Comparison of ENCODE assay signal across 8 cellular contexts in genomic region chr14:54440037-54440436, GRCh38. TPM values are rescaled to one million over a fixed set of nuclear protein-coding genes. Genes with fewer than 3 reads are reported as not detected.
A peak's percentile ranks its signal among the peaks of the same experiment; 100 is the strongest.
DNase-seq lines count a peak whose midpoint lies in the region; ATAC-seq and TF ChIP-seq lines count a peak whose summit lies in the region.

No MANE protein-coding gene starts in this region.

- intact Hi-C loops in activated B cell treated with CpG ODN at 0.5 μM for 24 hours (cut with micrococcal nuclease): loop anchor here (5.0 kb wide), 2 partner anchors 332 to 1677 kb away; partner anchors contain the start of gene PELI2
- intact Hi-C loops in spleen (cut with DNase I; ENCODE audit: low total_unique reads): no loop called here

- peaks cover 59% of the 10 kb centered on the region for H3K4me1 Mint-ChIP-seq in activated B cell treated with CpG ODN at 0.5 μM for 24 hours
- H3K4me1 Mint-ChIP-seq in glutamatergic neuron (ENCODE audit: low read depth, unreplicated experiment): peaks cover 27% of the 10 kb centered on the region

- H3K27ac Mint-ChIP-seq in activated B cell treated with CpG ODN at 0.5 μM for 24 hours: peak overlapping the region; percentile 75
- peak overlapping the region; percentile 95 for H3K27ac Mint-ChIP-seq in glutamatergic neuron (ENCODE audit: unreplicated experiment)

- no peak for TF ChIP-seq POLR2A in spleen (IDR thresholded peaks at IDR 0.05)

- H3K27me3 Mint-ChIP-seq in activated B cell treated with CpG ODN at 0.5 μM for 24 hours: no peaks in the 10 kb centered on the region
- peaks cover 7% of the 10 kb centered on the region for H3K27me3 Mint-ChIP-seq in glutamatergic neuron (ENCODE audit: unreplicated experiment)

- no peaks in the 10 kb centered on the region for H3K9me3 Mint-ChIP-seq in activated B cell treated with CpG ODN at 0.5 μM for 24 hours
- peaks cover 6% of the 10 kb centered on the region for H3K9me3 Mint-ChIP-seq in glutamatergic neuron (ENCODE audit: unreplicated experiment)

- H3K27ac ChIP-seq in HL-60 (replicated peaks) (peak overlapping the region; percentile 45), spleen (peak overlapping the region in 5 of 8 donors; percentile 92 to 95 (median 92))

- TF ChIP-seq CTCF in HL-60 (IDR thresholded peaks at IDR 0.05; ENCODE audit: insufficient read depth, low read length): no peak
- no peak for TF ChIP-seq CTCF in activated B cell treated with CpG ODN at 0.5 μM for 24 hours (IDR thresholded peaks at IDR 0.05)
- TF ChIP-seq CTCF in glutamatergic neuron (IDR thresholded peaks at IDR 0.05; ENCODE audit: partially characterized antibody, unreplicated experiment): no peak
- TF ChIP-seq CTCF in spleen (IDR thresholded peaks at IDR 0.05 in 8 of 11, conservative IDR thresholded peaks at IDR 0.05 in 3 of 11): no peak

- H3K9me3 ChIP-seq in spleen: no peaks in the 10 kb centered on the region

- H3K4me3 ChIP-seq in HL-60 (replicated peaks; ENCODE audit: insufficient read depth, low read length) (peak overlapping the region; percentile 66), spleen (peak overlapping the region in 7 of 8 donors; percentile 52 to 87 (median 70))

- DNase-seq in HL-60 (ENCODE audit: low read depth in 1 of 2, low spot score in 1 of 2) (no peak), activated B cell treated with CpG ODN at 0.5 μM for 24 hours (no peak), glutamatergic neuron (no peak), spleen (no peak), NCI-H1105 treated with DMSO at 0.1 percent for 48 hours (lab: John Stamatoyannopoulos, UW) (no peak)

- CTCF ChIA-PET in activated B cell treated with CpG ODN at 0.5 μM for 24 hours (lab: Charles Lee): no interaction called here

- peak overlapping the region; percentile 85 for H3K4me3 Mint-ChIP-seq in activated B cell treated with CpG ODN at 0.5 μM for 24 hours
- peak overlapping the region; percentile 96 for H3K4me3 Mint-ChIP-seq in glutamatergic neuron (ENCODE audit: unreplicated experiment)

- POLR2A ChIA-PET in activated B cell treated with CpG ODN at 0.5 μM for 24 hours (lab: Charles Lee): no interaction called here

- ATAC-seq in activated B cell treated with CpG ODN at 0.5 μM for 24 hours (ENCODE audit: low read depth) (no peak), GM21381 (IDR thresholded peaks at IDR 0.05; ENCODE audit: unreplicated experiment) (no peak), HG03469 (IDR thresholded peaks at IDR 0.05; ENCODE audit: unreplicated experiment) (no peak), HG02973 (IDR thresholded peaks at IDR 0.05; ENCODE audit: unreplicated experiment) (no peak)

- H3K4me1 ChIP-seq in spleen: peaks cover 7 to 66% (median 45%) of the 10 kb centered on the region in 6 donors

- H3K36me3 ChIP-seq in spleen: peaks cover 0 to 6% (median 0%) of the 10 kb centered on the region in 6 donors

- H3K27me3 ChIP-seq in HL-60 (ENCODE audit: insufficient read depth, poor library complexity, severe bottlenecking) (no peaks in the 10 kb centered on the region), spleen (replicated peaks in 1 of 7) (no peaks in the 10 kb centered on the region)

- H3K36me3 Mint-ChIP-seq in activated B cell treated with CpG ODN at 0.5 μM for 24 hours (ENCODE audit: low read depth) (peaks cover 10% of the 10 kb centered on the region), glutamatergic neuron (ENCODE audit: unreplicated experiment) (no peaks in the 10 kb centered on the region)

- 65 to 80% (median 72%) methylated on average over 7 of the region's 7 CpGs for WGBS in spleen, 5 donors

RNA-seq across cellular contexts. Expression of gene CNIH1, which starts 1.1 kb away (rescaled TPM):
- total RNA-seq in activated B cell treated with CpG ODN at 0.5 μM for 24 hours (40.6 and 43.5 TPM in 2 replicates), glutamatergic neuron (ENCODE audit: unreplicated experiment) (71.9 TPM), spleen (100 to 1,000 TPM in 1 of 7 donors, 10 to 100 TPM in 6; 40.7 to 105 (median 48.1) TPM)
- polyA plus RNA-seq in spleen: 10 to 100 TPM; 35.0 to 65.8 (median 43.7) TPM

RNA-seq across cellular contexts. Expression of gene CDKN3, which starts 43.2 kb away (rescaled TPM):
- 0.91 and 1.6 TPM in 2 replicates for total RNA-seq in activated B cell treated with CpG ODN at 0.5 μM for 24 hours
- 4.4 TPM for total RNA-seq in glutamatergic neuron (ENCODE audit: unreplicated experiment)
- total RNA-seq in spleen: 10 to 100 TPM in 1 of 7 donors, 1 to 10 TPM in 6; 1.7 to 13.8 (median 5.4) TPM
- 10 to 100 TPM in 1 of 3 donors, 1 to 10 TPM in 2; 3.8 to 21.3 (median 5.0) TPM for polyA plus RNA-seq in spleen

RNA-seq across cellular contexts. Expression of gene GMFB, which starts 48.7 kb away (rescaled TPM):
- 39.5 and 43.0 TPM in 2 replicates for total RNA-seq in activated B cell treated with CpG ODN at 0.5 μM for 24 hours
- 67.1 TPM for total RNA-seq in glutamatergic neuron (ENCODE audit: unreplicated experiment)
- total RNA-seq in spleen: 10 to 100 TPM; 33.0 to 54.6 (median 37.9) TPM
- 10 to 100 TPM; 10.3 to 16.8 (median 15.2) TPM for polyA plus RNA-seq in spleen
